Comparison of ENCODE assay signal across 13 cellular contexts in the genomic region with DNA sequence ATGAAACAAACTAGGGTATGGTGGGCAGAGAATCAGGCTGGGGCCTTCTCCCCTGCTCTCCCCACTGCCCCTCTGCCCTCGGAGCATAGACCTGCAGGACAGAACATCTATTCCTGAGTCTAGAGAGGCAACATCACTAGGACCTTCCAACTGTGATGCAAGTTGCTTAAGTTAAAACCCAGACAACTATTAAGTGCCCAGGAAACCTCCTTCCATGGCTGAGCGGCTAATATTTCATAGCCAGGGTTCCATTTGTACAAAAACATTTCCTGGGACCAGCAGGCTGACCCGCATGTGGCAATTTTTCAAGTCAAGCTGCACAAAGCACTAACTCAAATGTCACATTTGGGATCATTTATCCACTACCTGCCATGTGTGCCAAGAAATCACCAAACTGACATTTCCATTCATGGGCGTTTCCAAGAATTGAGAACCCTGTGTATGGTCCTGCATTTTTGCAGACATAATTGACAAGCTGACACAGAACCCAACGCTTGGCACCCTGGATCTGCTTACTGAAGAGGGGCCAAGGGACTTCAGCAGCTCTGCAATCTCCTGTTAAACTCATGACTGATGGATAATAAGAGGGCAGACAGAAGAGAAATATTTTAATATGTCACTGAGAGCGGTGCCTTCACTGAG.
"Had no signal": no experiment of that assay in that cellular context is flagged by ENCODE, and none has a peak within 500 bp of the region (broad histone marks: within the 10 kb centered on the region; RNA-seq: fewer than 3 reads in every experiment).

No MANE protein-coding gene starts in this region.

- H3K4me3 ChIP-seq: colonic mucosa, heart right ventricle, mucosa of descending colon, right atrium auricular region, transverse colon had no signal

- H3K9me3 Mint-ChIP-seq: naive thymus-derived CD8-positive, alpha-beta T cell; stimulated activated naive CD8-positive, alpha-beta T cell treated with anti-CD3 and anti-CD28 coated beads, Interleukin-15, Interleukin-2, amounts not matched to agents 100 ng/mL and 50 ng/mL, for 24 hours had no signal

- H3K27ac ChIP-seq: colonic mucosa, heart right ventricle, right atrium auricular region had no signal

- H3K4me1 ChIP-seq: colonic mucosa had no signal

- H3K36me3 ChIP-seq: colonic mucosa, heart right ventricle, right atrium auricular region had no signal

- H3K4me3 Mint-ChIP-seq: endodermal cell; naive thymus-derived CD8-positive, alpha-beta T cell; stimulated activated naive CD8-positive, alpha-beta T cell treated with anti-CD3 and anti-CD28 coated beads, Interleukin-15, Interleukin-2, amounts not matched to agents 100 ng/mL and 50 ng/mL, for 24 hours had no signal

- DNase-seq: effector CD4-positive, alpha-beta T cell; heart right ventricle; hypothalamus; kidney glomerular epithelial cell; mucosa of descending colon; naive thymus-derived CD8-positive, alpha-beta T cell; posterior cingulate gyrus; stimulated activated CD4-positive, alpha-beta T cell treated with anti-CD3 and anti-CD28 coated beads, Interleukin-2, amount 100 ng/mL, for 48 hours; transverse colon had no signal

- ATAC-seq: heart right ventricle; mucosa of descending colon; naive thymus-derived CD8-positive, alpha-beta T cell had no signal

- H3K9me3 ChIP-seq: colonic mucosa, heart right ventricle, mucosa of descending colon, right atrium auricular region, transverse colon had no signal

- H3K27ac Mint-ChIP-seq: stimulated activated naive CD8-positive, alpha-beta T cell treated with anti-CD3 and anti-CD28 coated beads, Interleukin-15, Interleukin-2, amounts not matched to agents 100 ng/mL and 50 ng/mL, for 24 hours had no signal

- H3K27me3 ChIP-seq: colonic mucosa, heart right ventricle, right atrium auricular region, transverse colon had no signal
